ENCODE assay signal across 24 cellular contexts in genomic region chr4:19645589-19645988, GRCh38.
"Had no signal": no experiment of that assay in that cellular context is flagged by ENCODE, and none has a peak within 500 bp of the region (broad histone marks: within the 10 kb centered on the region; RNA-seq: fewer than 3 reads in every experiment).

No MANE protein-coding gene starts in this region.

- H2AFZ ChIP-seq: hepatocyte had no signal

- H3K27ac ChIP-seq: colonic mucosa, epithelial cell of prostate, esophagus squamous epithelium, foreskin keratinocyte, gastroesophageal sphincter, heart left ventricle, hepatocyte, left lung, lower lobe of right lung had no signal

- H3K9me3 ChIP-seq: colonic mucosa, esophagus squamous epithelium, gastroesophageal sphincter, lower lobe of right lung, mucosa of descending colon had no signal

- H3K36me3 Mint-ChIP-seq: immature natural killer cell, naive B cell had no signal

- H3K79me2 ChIP-seq: hepatocyte had no signal

- H3K27ac Mint-ChIP-seq: dendritic cell treated with granulocyte-macrophage colony-stimulating factor and Interleukin-4, amounts not matched to agents 40 ng/mL and 50 ng/mL, for 4 days; effector memory CD8-positive, alpha-beta T cell; endodermal cell; immature natural killer cell; mesothelial cell of epicardium; naive B cell had no signal

- DNase-seq: colonic mucosa; cortex of kidney; effector CD8-positive, alpha-beta T cell; effector memory CD8-positive, alpha-beta T cell; endodermal cell; erythroblast; esophagus squamous epithelium; foreskin keratinocyte; heart left ventricle; hypothalamus; immature natural killer cell; left cardiac atrium; left lung; left ventricle myocardium superior; lower lobe of right lung; mesenchymal stem cell; mucosa of descending colon; naive B cell had no signal

- H3K27me3 Mint-ChIP-seq: dendritic cell treated with granulocyte-macrophage colony-stimulating factor and Interleukin-4, amounts not matched to agents 40 ng/mL and 50 ng/mL, for 4 days; effector memory CD8-positive, alpha-beta T cell; naive B cell had no signal

- H3K4me3 Mint-ChIP-seq: dendritic cell treated with granulocyte-macrophage colony-stimulating factor and Interleukin-4, amounts not matched to agents 40 ng/mL and 50 ng/mL, for 4 days; effector memory CD8-positive, alpha-beta T cell; endodermal cell; immature natural killer cell; mesothelial cell of epicardium; naive B cell had no signal

- H3K27me3 ChIP-seq: colonic mucosa, esophagus squamous epithelium, foreskin keratinocyte, gastroesophageal sphincter, heart left ventricle, hepatocyte, left lung had no signal

- H3K4me3 ChIP-seq: colonic mucosa, esophagus squamous epithelium, gastroesophageal sphincter, heart left ventricle, hepatocyte, left lung, lower lobe of right lung, mucosa of descending colon had no signal

- ATAC-seq: effector memory CD8-positive, alpha-beta T cell; esophagus mucosa; foreskin keratinocyte; gastroesophageal sphincter; heart left ventricle; left cardiac atrium; left lung; left ventricle myocardium superior; lower lobe of right lung; mucosa of descending colon had no signal

- H3K4me2 ChIP-seq: hepatocyte had no signal

- H3K36me3 ChIP-seq: colonic mucosa, esophagus squamous epithelium, gastroesophageal sphincter, heart left ventricle, left lung, lower lobe of right lung had no signal

- H3K4me1 ChIP-seq: colonic mucosa, esophagus squamous epithelium, foreskin keratinocyte, heart left ventricle, left lung, lower lobe of right lung had no signal

- H3K4me1 Mint-ChIP-seq: endodermal cell, immature natural killer cell, mesothelial cell of epicardium, naive B cell had no signal
